In genomic region chr4:4595252-4595651, GRCh38 we compare ENCODE assay signal across 16 cellular contexts. TPM values are rescaled to one million over a fixed set of nuclear protein-coding genes. Genes with fewer than 3 reads are reported as not detected.
A peak's percentile ranks its signal among the peaks of the same experiment; 100 is the strongest.
DNase-seq lines count a peak whose midpoint lies in the region; ATAC-seq and TF ChIP-seq lines count a peak whose summit lies in the region.
"Had no signal": no experiment of that assay in that cellular context is flagged by ENCODE, and none has a peak within 500 bp of the region (broad histone marks: within the 10 kb centered on the region; RNA-seq: fewer than 3 reads in every experiment).

No MANE protein-coding gene starts in this region.

- POLR2A ChIA-PET in activated CD8-positive, alpha-beta T cell treated with anti-CD3 and anti-CD28 coated beads for 36 hours (lab: Charles Lee): no interaction called here
- POLR2A ChIA-PET in activated CD8-positive, alpha-beta T cell treated with anti-CD3 and anti-CD28 coated beads, Interleukin-2, amount 10 ng/mL, durations not matched to agents 7 days and 5 days (lab: Charles Lee): no interaction called here

- H3K27me3 ChIP-seq in brain microvascular endothelial cell (replicated peaks) (no peaks in the 10 kb centered on the region), vagina (no peaks in the 10 kb centered on the region)
- H3K27me3 ChIP-seq: BLaER1 had no signal

- no peaks in the 10 kb centered on the region for H3K27me3 Mint-ChIP-seq in activated CD8-positive, alpha-beta T cell treated with anti-CD3 and anti-CD28 coated beads for 36 hours
- no peaks in the 10 kb centered on the region for H3K27me3 Mint-ChIP-seq in activated CD8-positive, alpha-beta T cell treated with anti-CD3 and anti-CD28 coated beads, Interleukin-2, amount 10 ng/mL, durations not matched to agents 7 days and 5 days (ENCODE audit: low read depth)

- no peaks in the 10 kb centered on the region for H3K9me3 ChIP-seq in vagina

- H3K27ac ChIP-seq in brain microvascular endothelial cell (no peak overlapping the region), vagina (peak overlapping the region; percentile 33)
- H3K27ac ChIP-seq: BLaER1, parathyroid adenoma, thoracic aorta, VCaP had no signal

- peak; percentile 13 for DNase-seq in activated CD8-positive, alpha-beta T cell treated with anti-CD3 and anti-CD28 coated beads for 36 hours
- DNase-seq in activated CD8-positive, alpha-beta T cell treated with anti-CD3 and anti-CD28 coated beads, Interleukin-2, amount 10 ng/mL, durations not matched to agents 7 days and 5 days: no peak
- peak; percentile 39 for DNase-seq in LoVo (ENCODE audit: low spot score)
- DNase-seq in brain microvascular endothelial cell: no peak
- no peak for DNase-seq in vagina (ENCODE audit: extremely low spot score in 2 of 2)
- DNase-seq in NCI-H1417 (lab: John Stamatoyannopoulos, UW): no peak
- DNase-seq in NCI-H2171 (lab: John Stamatoyannopoulos, UW): no peak
- no peak for DNase-seq in NCI-H128 (lab: John Stamatoyannopoulos, UW; ENCODE audit: unreplicated experiment)
- DNase-seq: activated CD8-positive, alpha-beta memory T cell treated with anti-CD3 and anti-CD28 coated beads, Interleukin-2, amount 50 U/mL, for 48 hours; activated naive CD4-positive, alpha-beta T cell treated with anti-CD3 and anti-CD28 coated beads, Interleukin-2, amount 50 U/mL, for 16 hours; central memory CD4-positive, alpha-beta T cell; NCI-H1694 had no signal

- H3K36me3 ChIP-seq in brain microvascular endothelial cell (replicated peaks) (no peaks in the 10 kb centered on the region), vagina (no peaks in the 10 kb centered on the region)
- H3K36me3 ChIP-seq: thoracic aorta had no signal

- no peak overlapping the region for H3K4me3 Mint-ChIP-seq in activated CD8-positive, alpha-beta T cell treated with anti-CD3 and anti-CD28 coated beads for 36 hours
- H3K4me3 Mint-ChIP-seq in activated CD8-positive, alpha-beta T cell treated with anti-CD3 and anti-CD28 coated beads, Interleukin-2, amount 10 ng/mL, durations not matched to agents 7 days and 5 days: no peak overlapping the region

- peaks cover 27% of the 10 kb centered on the region for H3K9me3 Mint-ChIP-seq in activated CD8-positive, alpha-beta T cell treated with anti-CD3 and anti-CD28 coated beads for 36 hours
- peaks cover 13% of the 10 kb centered on the region for H3K9me3 Mint-ChIP-seq in activated CD8-positive, alpha-beta T cell treated with anti-CD3 and anti-CD28 coated beads, Interleukin-2, amount 10 ng/mL, durations not matched to agents 7 days and 5 days (ENCODE audit: insufficient read depth)

- peaks cover 40% of the 10 kb centered on the region for H3K36me3 Mint-ChIP-seq in activated CD8-positive, alpha-beta T cell treated with anti-CD3 and anti-CD28 coated beads for 36 hours (ENCODE audit: low read depth)
- peaks cover 15% of the 10 kb centered on the region for H3K36me3 Mint-ChIP-seq in activated CD8-positive, alpha-beta T cell treated with anti-CD3 and anti-CD28 coated beads, Interleukin-2, amount 10 ng/mL, durations not matched to agents 7 days and 5 days (ENCODE audit: low read depth)

- H3K4me3 ChIP-seq in brain microvascular endothelial cell (ENCODE audit: low read depth, low read length): no peak overlapping the region
- H3K4me3 ChIP-seq in vagina: no peak overlapping the region
- H3K4me3 ChIP-seq: BLaER1, thoracic aorta had no signal

- ATAC-seq in activated CD8-positive, alpha-beta T cell treated with anti-CD3 and anti-CD28 coated beads for 36 hours: no peak
- ATAC-seq in activated CD8-positive, alpha-beta T cell treated with anti-CD3 and anti-CD28 coated beads, Interleukin-2, amount 10 ng/mL, durations not matched to agents 7 days and 5 days: no peak

- no peaks in the 10 kb centered on the region for H3K4me1 Mint-ChIP-seq in activated CD8-positive, alpha-beta T cell treated with anti-CD3 and anti-CD28 coated beads for 36 hours (ENCODE audit: low read depth)
- no peaks in the 10 kb centered on the region for H3K4me1 Mint-ChIP-seq in activated CD8-positive, alpha-beta T cell treated with anti-CD3 and anti-CD28 coated beads, Interleukin-2, amount 10 ng/mL, durations not matched to agents 7 days and 5 days (ENCODE audit: low read depth)

- H3K4me1 ChIP-seq in vagina: peaks cover 13% of the 10 kb centered on the region
- H3K4me1 ChIP-seq: parathyroid adenoma had no signal

- no peak for TF ChIP-seq POLR2A in vagina (IDR thresholded peaks at IDR 0.05)

- no peak overlapping the region for H3K27ac Mint-ChIP-seq in activated CD8-positive, alpha-beta T cell treated with anti-CD3 and anti-CD28 coated beads for 36 hours
- H3K27ac Mint-ChIP-seq in activated CD8-positive, alpha-beta T cell treated with anti-CD3 and anti-CD28 coated beads, Interleukin-2, amount 10 ng/mL, durations not matched to agents 7 days and 5 days: no peak overlapping the region

- CTCF ChIA-PET in activated CD8-positive, alpha-beta T cell treated with anti-CD3 and anti-CD28 coated beads for 36 hours (lab: Charles Lee): no interaction called here
- CTCF ChIA-PET in activated CD8-positive, alpha-beta T cell treated with anti-CD3 and anti-CD28 coated beads, Interleukin-2, amount 10 ng/mL, durations not matched to agents 7 days and 5 days (lab: Charles Lee): no interaction called here

- intact Hi-C loops in activated CD8-positive, alpha-beta T cell treated with anti-CD3 and anti-CD28 coated beads for 36 hours (cut with micrococcal nuclease): no loop called here
- intact Hi-C loops in vagina (cut with DNase I): no loop called here

- in situ Hi-C loops in brain microvascular endothelial cell (cut with HindIII; ENCODE audit: low pct_ligation_motif_present, low sequenced_read_pairs): no loop called here

- no peak for TF ChIP-seq CTCF in activated CD8-positive, alpha-beta T cell treated with anti-CD3 and anti-CD28 coated beads for 36 hours (IDR thresholded peaks at IDR 0.05)
- TF ChIP-seq CTCF in brain microvascular endothelial cell (IDR thresholded peaks at IDR 0.05; ENCODE audit: low read depth, low read length, missing control alignments): peak; percentile 45
- no peak for TF ChIP-seq CTCF in vagina (IDR thresholded peaks at IDR 0.05)

RNA-seq across cellular contexts. Expression of gene STX18, which starts 53.4 kb away (rescaled TPM):
- 10 to 100 TPM; 19.5 to 20.0 TPM for total RNA-seq in activated CD8-positive, alpha-beta T cell treated with anti-CD3 and anti-CD28 coated beads for 36 hours
- 10 to 100 TPM; 21.2 to 24.9 TPM for total RNA-seq in activated CD8-positive, alpha-beta T cell treated with anti-CD3 and anti-CD28 coated beads, Interleukin-2, amount 10 ng/mL, durations not matched to agents 7 days and 5 days
- total RNA-seq in vagina: 20.4 TPM

Comparison
In these comparisons a context has a peak if more than half of its experiments do, and no peak if none do; other contexts are left out.
1. DNase-seq: peak in activated CD8-positive, alpha-beta T cell treated with anti-CD3 and anti-CD28 coated beads for 36 hours (single experiment) and LoVo (single experiment); none in activated CD8-positive, alpha-beta T cell treated with anti-CD3 and anti-CD28 coated beads, Interleukin-2, amount 10 ng/mL, durations not matched to agents 7 days and 5 days (single experiment), brain microvascular endothelial cell (single experiment), vagina (0 of 2), NCI-H1417 (0 of 3), NCI-H2171 (single experiment) and NCI-H128 (single experiment).